8 cellular contexts compared by ENCODE assay signal in the genomic region with DNA sequence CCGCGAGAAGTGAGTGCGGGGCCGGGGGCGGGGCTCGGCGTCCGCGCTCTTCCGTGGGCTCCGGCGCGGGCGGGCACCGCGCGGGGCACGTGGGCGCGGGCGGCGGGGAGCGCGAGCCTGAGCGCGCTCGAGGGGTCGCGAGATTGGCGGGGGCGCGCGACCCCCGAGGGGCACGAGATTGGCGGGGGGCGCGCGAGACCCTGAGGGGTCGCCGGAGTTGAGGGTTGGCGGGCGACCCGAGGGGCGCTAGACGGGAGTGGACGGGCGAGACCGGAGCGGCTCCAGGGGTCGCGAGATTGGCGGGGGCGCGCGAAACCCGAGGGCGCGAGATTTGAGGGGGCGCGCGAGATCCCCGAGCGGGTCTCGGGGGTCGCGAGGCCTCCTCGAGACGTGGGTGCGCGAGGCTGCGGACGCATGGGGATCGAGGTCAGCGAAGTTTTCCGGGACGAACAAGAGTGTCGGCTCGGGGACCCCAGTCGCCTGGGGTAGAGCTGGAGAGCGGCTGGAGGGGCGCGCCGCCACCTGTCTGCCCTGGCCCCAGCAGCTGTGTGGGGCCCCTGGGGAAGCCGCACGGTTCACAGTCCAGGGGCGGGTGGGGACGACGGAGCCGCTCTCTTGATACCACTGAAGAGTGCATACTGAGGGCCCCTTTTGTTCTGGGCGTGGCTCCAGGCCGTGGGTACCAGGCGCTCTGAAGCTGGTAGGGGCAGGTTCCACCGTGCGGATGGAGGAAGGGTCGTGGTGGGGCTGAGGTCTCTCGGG. TPM values are rescaled to one million over a fixed set of nuclear protein-coding genes. Genes with fewer than 3 reads are reported as not detected.
A peak's percentile ranks its signal among the peaks of the same experiment; 100 is the strongest.
DNase-seq lines count a peak whose midpoint lies in the region; ATAC-seq, FAIRE-seq and TF ChIP-seq lines count a peak whose summit lies in the region.

No MANE protein-coding gene starts in this region.

- H3K4me2 ChIP-seq in DND-41 (ENCODE audit: insufficient read depth, low read length), result peak overlapping the region; percentile 88
- peak overlapping the region; percentile 57 for H3K4me2 ChIP-seq in endothelial cell of umbilical vein (ENCODE audit: insufficient read depth, low read length)
- peak overlapping the region; percentile 92 for H3K4me2 ChIP-seq in neuronal stem cell (ENCODE audit: insufficient read depth, low read length, poor library complexity, severe bottlenecking)

- POLR2A ChIA-PET in endothelial cell of umbilical vein (lab: Charles Lee), result interaction anchor here (1.5 to 5.8 kb wide), 3 partner anchors 9 to 139 kb away, joined by 4 to 58 read pairs (median 9); a partner anchor contains a TSS

- peak overlapping the region; percentile 77 for H2BK120ac ChIP-seq in neuronal stem cell (ENCODE audit: low read depth, low read length)

- no CpG with 5 or more reads among the region's 97 CpGs for WGBS in neuronal stem cell (ENCODE audit: extremely low coverage in 2 of 2, insufficient read length in 2 of 2, insufficient replicate concordance in 1 of 2), 2 donors

- ATAC-seq in DND-41 (ENCODE audit: insufficient read depth, low read depth) (peak; percentile 54), HG03280 (IDR thresholded peaks at IDR 0.05; ENCODE audit: unreplicated experiment) (peak; percentile 18)

- peaks cover 15% of the 10 kb centered on the region for H3K79me1 ChIP-seq in neuronal stem cell (ENCODE audit: low read depth, low read length)

- dilution Hi-C loops in endothelial cell of umbilical vein (cut with MboI; ENCODE audit: extremely low pct_ligation_motif_present, low sequenced_read_pairs), result no loop called here

- no peak overlapping the region for H3K4ac ChIP-seq in neuronal stem cell (ENCODE audit: low read length)

- peak overlapping the region; percentile 77 for H2AK5ac ChIP-seq in neuronal stem cell (ENCODE audit: low read depth, low read length)

- peaks cover 24% of the 10 kb centered on the region for H3K27me3 ChIP-seq in DND-41 (ENCODE audit: insufficient read depth, low read length, poor library complexity)
- H3K27me3 ChIP-seq in endothelial cell of umbilical vein (ENCODE audit: control insufficient read depth in 2 of 2, insufficient read depth in 2 of 2, low read length in 2 of 2), result no peaks in the 10 kb centered on the region
- peaks cover 0 to 20% (median 0%) of the 10 kb centered on the region in 3 experiments for H3K27me3 ChIP-seq in neuronal stem cell (ENCODE audit: control insufficient read depth in 3 of 3, insufficient read depth in 3 of 3, low read depth in 1 of 3, low read length in 3 of 3)

- peak; percentile 65 for FAIRE-seq in endothelial cell of umbilical vein (lab: Jason Lieb, UNC)

- no peak overlapping the region for H2BK15ac ChIP-seq in neuronal stem cell (ENCODE audit: low read length)

- H2AFZ ChIP-seq in DND-41 (ENCODE audit: low read depth, low read length), result peak overlapping the region; percentile 66
- H2AFZ ChIP-seq in endothelial cell of umbilical vein (ENCODE audit: low read depth, low read length), result peak overlapping the region; percentile 14
- H2AFZ ChIP-seq in neuronal stem cell (ENCODE audit: low read length), result peak overlapping the region; percentile 56

- TF ChIP-seq CTCF in DND-41 (IDR thresholded peaks at IDR 0.05; ENCODE audit: borderline replicate concordance, extremely low read depth, low read length, poor library complexity, severe bottlenecking), result no peak
- TF ChIP-seq CTCF in WI38 (IDR thresholded peaks at IDR 0.05; ENCODE audit: low read depth, low read length), result no peak
- TF ChIP-seq CTCF in endothelial cell of umbilical vein (IDR thresholded peaks at IDR 0.05; ENCODE audit: extremely low read depth in 1 of 2, insufficient read depth in 1 of 2, low read depth in 1 of 2, low read length in 2 of 2), result no peak

- H3K23ac ChIP-seq in neuronal stem cell (ENCODE audit: low read depth, low read length, poor library complexity), result peak overlapping the region; percentile 53

- peaks cover 58% of the 10 kb centered on the region for H3K79me2 ChIP-seq in DND-41 (ENCODE audit: insufficient read depth, low read length)
- H3K79me2 ChIP-seq in endothelial cell of umbilical vein (ENCODE audit: control insufficient read depth, insufficient read depth, low read length), result peaks cover 53% of the 10 kb centered on the region

- TF ChIP-seq POLR2A in endothelial cell of umbilical vein (IDR thresholded peaks at IDR 0.05; ENCODE audit: low read depth, low read length), result no peak

- H3K36me3 ChIP-seq in DND-41 (ENCODE audit: insufficient read depth, low read length) (peaks cover 7% of the 10 kb centered on the region; the same call in 1 of the 2 replicates), endothelial cell of umbilical vein (ENCODE audit: control insufficient read depth in 2 of 2, extremely low read depth in 1 of 2, insufficient read depth in 2 of 2, low read length in 2 of 2) (no peaks in the 10 kb centered on the region), neuronal stem cell (replicated peaks in 1 of 2; ENCODE audit: control insufficient read depth in 2 of 2, insufficient read depth in 2 of 2, low read length in 2 of 2) (peaks cover 0 to 15% of the 10 kb centered on the region in 2 donors)

- peak overlapping the region; percentile 48 for H3K27ac ChIP-seq in DND-41 (ENCODE audit: low read length)
- peak overlapping the region; percentile 54 for H3K27ac ChIP-seq in endothelial cell of umbilical vein (ENCODE audit: insufficient read depth, low read depth, low read length)
- no peak overlapping the region for H3K27ac ChIP-seq in neuronal stem cell (replicated peaks; ENCODE audit: low read length)

- BruUV-seq in endothelial cell of umbilical vein (replicated peaks; lab: Mats Ljungman, UMichigan), result no TSS peak

- intact Hi-C loops in endothelial cell of umbilical vein (cut with micrococcal nuclease), result loop anchor here (1.0 kb wide), 1 partner anchor 17 kb away; no protein-coding TSS in a partner anchor

- H3K9ac ChIP-seq in DND-41 (ENCODE audit: low read depth, low read length) (peak overlapping the region; percentile 76), endothelial cell of umbilical vein (replicated peaks; ENCODE audit: extremely low read depth, insufficient read depth, low read length) (peak overlapping the region; percentile 71), neuronal stem cell (ENCODE audit: low read depth, low read length, poor library complexity) (peak overlapping the region; percentile 91)

- H3K4me3 ChIP-seq in DND-41 (ENCODE audit: low read depth in 1 of 2, low read length in 2 of 2) (peak overlapping the region; percentile 58 to 70; a peak in 3 of 4 replicates), WI38 (ENCODE audit: low read depth, low read length) (peak overlapping the region; percentile 73), endothelial cell of umbilical vein (replicated peaks in 1 of 3; ENCODE audit: insufficient read depth in 1 of 3, low read depth in 1 of 3, low read length in 3 of 3) (peak overlapping the region; percentile 50 to 73 (median 53)), neuronal stem cell (ENCODE audit: low read length in 2 of 2) (peak overlapping the region; percentile 83 to 86)

- peak; percentile 71 for DNase-seq in DND-41
- DNase-seq in endothelial cell of umbilical vein (ENCODE audit: low read depth, low spot score), result no peak
- DNase-seq in neuronal stem cell (ENCODE audit: low spot score), result no peak
- no peak for DNase-seq in SKM-1 treated with dmso at 0.1 percent for 144 hours (lab: John Stamatoyannopoulos, UW; ENCODE audit: unreplicated experiment)
- DNase-seq in dedifferentiated amniotic fluid mesenchymal stem cell (ENCODE audit: extremely low spot score), result no peak
- DNase-seq in globus pallidus (ENCODE audit: low spot score), result no peak

- no peak overlapping the region for H4K8ac ChIP-seq in neuronal stem cell (ENCODE audit: low read depth, low read length)

- CTCF ChIA-PET in endothelial cell of umbilical vein (lab: Charles Lee), result interaction anchor here (0.8 to 11.1 kb wide), 14 partner anchors 9 to 140 kb away, joined by 3 to 119 read pairs (median 6); a partner anchor contains a TSS

- peak overlapping the region; percentile 89 for H2BK5ac ChIP-seq in neuronal stem cell (ENCODE audit: low read length)

- H3K18ac ChIP-seq in neuronal stem cell (ENCODE audit: low read length), result peak overlapping the region; percentile 96

- no peak overlapping the region for H4K91ac ChIP-seq in neuronal stem cell (ENCODE audit: low read depth, low read length, poor library complexity)

- no peaks in the 10 kb centered on the region for H3K9me3 ChIP-seq in DND-41 (ENCODE audit: insufficient read depth, low read length, severe bottlenecking)
- no peaks in the 10 kb centered on the region for H3K9me3 ChIP-seq in endothelial cell of umbilical vein (replicated peaks; ENCODE audit: control insufficient read depth, insufficient read depth, low read length)
- peaks cover 0 to 2% of the 10 kb centered on the region in 2 donors for H3K9me3 ChIP-seq in neuronal stem cell (replicated peaks in 1 of 2; ENCODE audit: control insufficient read depth in 2 of 2, insufficient read depth in 1 of 2, low read depth in 1 of 2, low read length in 2 of 2)

- H3K14ac ChIP-seq in neuronal stem cell (ENCODE audit: low read length), result peak overlapping the region; percentile 82

- H2BK12ac ChIP-seq in neuronal stem cell (ENCODE audit: low read length), result peak overlapping the region; percentile 90

- peaks cover 74% of the 10 kb centered on the region for H3K4me1 ChIP-seq in DND-41 (ENCODE audit: insufficient read depth, low read length)
- H3K4me1 ChIP-seq in endothelial cell of umbilical vein (ENCODE audit: control insufficient read depth, extremely low read depth, insufficient read depth, low read length), result peaks cover 40% of the 10 kb centered on the region
- H3K4me1 ChIP-seq in neuronal stem cell (ENCODE audit: control insufficient read depth in 2 of 2, insufficient read depth in 1 of 2, low read depth in 1 of 2, low read length in 2 of 2), result peaks cover 39 to 68% of the 10 kb centered on the region in 2 donors

- H4K20me1 ChIP-seq in DND-41 (ENCODE audit: insufficient read depth, low read length), result peaks cover 53% of the 10 kb centered on the region
- no peaks in the 10 kb centered on the region for H4K20me1 ChIP-seq in endothelial cell of umbilical vein (replicated peaks; ENCODE audit: control insufficient read depth, extremely low read depth, insufficient read depth, low read length)

- H3K9me1 ChIP-seq in endothelial cell of umbilical vein (replicated peaks; ENCODE audit: control insufficient read depth, extremely low read depth, insufficient read depth, low read length), result no peaks in the 10 kb centered on the region

RNA-seq across cellular contexts. Expression of a gene that starts 0.7 kb away (rescaled TPM):
- 140 and 151 TPM in 2 replicates for total RNA-seq in endothelial cell of umbilical vein
- polyA plus RNA-seq in endothelial cell of umbilical vein, result 89.6 and 116 TPM in 2 replicates
- 43.5 and 75.7 TPM in 2 replicates for polyA plus RNA-seq in endothelial cell of umbilical vein (2011; cell fraction: cytosol; rRNA removed)
- polyA plus RNA-seq in endothelial cell of umbilical vein (2011; cell fraction: nucleus; rRNA removed), result 116 and 121 TPM in 2 replicates
- 50.5 and 101 TPM in 2 replicates for polyA plus RNA-seq in endothelial cell of umbilical vein (2012)
- 12.7 and 21.8 TPM in 2 replicates for polyA minus RNA-seq in endothelial cell of umbilical vein
- 32.1 TPM for polyA minus RNA-seq in endothelial cell of umbilical vein (2011; cell fraction: cytosol; rRNA and poly(A)+ RNA removed)
- 27.4 and 63.5 TPM in 2 replicates for polyA minus RNA-seq in endothelial cell of umbilical vein (2011; cell fraction: nucleus; rRNA and poly(A)+ RNA removed)
- 66.8 TPM for polyA plus RNA-seq in neuronal stem cell (2013, experiment 1 of 2)
- polyA plus RNA-seq in neuronal stem cell (2013, experiment 2 of 2), result 64.3 TPM

RNA-seq across cellular contexts. Expression of a gene that starts 18.1 kb away (rescaled TPM):
- total RNA-seq in endothelial cell of umbilical vein, result 70.2 and 74.1 TPM in 2 replicates
- polyA plus RNA-seq in endothelial cell of umbilical vein, result 69.0 and 85.0 TPM in 2 replicates
- 32.0 and 38.7 TPM in 2 replicates for polyA plus RNA-seq in endothelial cell of umbilical vein (2011; cell fraction: cytosol; rRNA removed)
- 145 and 173 TPM in 2 replicates for polyA plus RNA-seq in endothelial cell of umbilical vein (2011; cell fraction: nucleus; rRNA removed)
- 38.7 and 63.2 TPM in 2 replicates for polyA plus RNA-seq in endothelial cell of umbilical vein (2012)
- polyA minus RNA-seq in endothelial cell of umbilical vein, result 26.2 and 34.8 TPM in 2 replicates
- polyA minus RNA-seq in endothelial cell of umbilical vein (2011; cell fraction: cytosol; rRNA and poly(A)+ RNA removed), result not detected
- polyA minus RNA-seq in endothelial cell of umbilical vein (2011; cell fraction: nucleus; rRNA and poly(A)+ RNA removed), result 12.2 and 26.3 TPM in 2 replicates
- polyA plus RNA-seq in neuronal stem cell (2013, experiment 1 of 2), result 318 TPM
- 304 TPM for polyA plus RNA-seq in neuronal stem cell (2013, experiment 2 of 2)

RNA-seq across cellular contexts. Expression of a gene that starts 22.5 kb away (rescaled TPM):
- total RNA-seq in endothelial cell of umbilical vein, result not detected in 2 replicates
- polyA plus RNA-seq in endothelial cell of umbilical vein, result not detected in 2 replicates
- polyA plus RNA-seq in endothelial cell of umbilical vein (2011; cell fraction: cytosol; rRNA removed), result not detected in 2 replicates
- not detected in 2 replicates for polyA plus RNA-seq in endothelial cell of umbilical vein (2011; cell fraction: nucleus; rRNA removed)
- not detected in 2 replicates for polyA plus RNA-seq in endothelial cell of umbilical vein (2012)
- polyA minus RNA-seq in endothelial cell of umbilical vein, result not detected in 2 replicates
- polyA minus RNA-seq in endothelial cell of umbilical vein (2011; cell fraction: cytosol; rRNA and poly(A)+ RNA removed), result not detected
- polyA minus RNA-seq in endothelial cell of umbilical vein (2011; cell fraction: nucleus; rRNA and poly(A)+ RNA removed), result not detected in 2 replicates
- 0.18 TPM for polyA plus RNA-seq in neuronal stem cell (2013, experiment 1 of 2)
- 0.10 TPM for polyA plus RNA-seq in neuronal stem cell (2013, experiment 2 of 2)

RNA-seq across cellular contexts. Expression of a gene that starts 33.9 kb away (rescaled TPM):
- total RNA-seq in endothelial cell of umbilical vein, result 140 and 165 TPM in 2 replicates
- polyA plus RNA-seq in endothelial cell of umbilical vein, result 206 and 343 TPM in 2 replicates
- 74.9 and 137 TPM in 2 replicates for polyA plus RNA-seq in endothelial cell of umbilical vein (2011; cell fraction: cytosol; rRNA removed)
- polyA plus RNA-seq in endothelial cell of umbilical vein (2011; cell fraction: nucleus; rRNA removed), result 58.6 and 63.6 TPM in 2 replicates
- polyA plus RNA-seq in endothelial cell of umbilical vein (2012), result 252 and 264 TPM in 2 replicates
- polyA minus RNA-seq in endothelial cell of umbilical vein, result 30.7 and 37.6 TPM in 2 replicates
- 27.1 TPM for polyA minus RNA-seq in endothelial cell of umbilical vein (2011; cell fraction: cytosol; rRNA and poly(A)+ RNA removed)
- polyA minus RNA-seq in endothelial cell of umbilical vein (2011; cell fraction: nucleus; rRNA and poly(A)+ RNA removed), result 12.8 and 28.4 TPM in 2 replicates
- 5.3 TPM for polyA plus RNA-seq in neuronal stem cell (2013, experiment 1 of 2)
- polyA plus RNA-seq in neuronal stem cell (2013, experiment 2 of 2), result 5.1 TPM

Comparison
In these comparisons a context has a peak if more than half of its experiments do, and no peak if none do; other contexts are left out.
1. H2AFZ ChIP-seq: peak in every context shown above with its lines; median percentile 66 in DND-41; 56 in neuronal stem cell; 14 in endothelial cell of umbilical vein.